Comparison of ENCODE assay signal across 10 cellular contexts in genomic region chr12:96211989-96212388, GRCh38. TPM values are rescaled to one million over a fixed set of nuclear protein-coding genes. Genes with fewer than 3 reads are reported as not detected.
A peak's percentile ranks its signal among the peaks of the same experiment; 100 is the strongest.
DNase-seq lines count a peak whose midpoint lies in the region; ATAC-seq and TF ChIP-seq lines count a peak whose summit lies in the region.
"Had no signal": no experiment of that assay in that cellular context is flagged by ENCODE, and none has a peak within 500 bp of the region (broad histone marks: within the 10 kb centered on the region; RNA-seq: fewer than 3 reads in every experiment).

No MANE protein-coding gene starts in this region.

- no peak overlapping the region for H3K4me3 ChIP-seq in esophagus muscularis mucosa
- H3K4me3 ChIP-seq in spleen: peak overlapping the region in 2 of 8 donors; percentile 2 to 19

- DNase-seq in activated CD8-positive, alpha-beta memory T cell treated with anti-CD3 and anti-CD28 coated beads, Interleukin-2, amount 50 U/mL, for 48 hours: peak; percentile 50
- no peak for DNase-seq in activated CD8-positive, alpha-beta memory T cell treated with anti-CD3 and anti-CD28 coated beads, Interleukin-2, amount 50 U/mL, for 4 hours
- no peak for DNase-seq in T-helper 17 cell
- no peak for DNase-seq in esophagus muscularis mucosa (ENCODE audit: extremely low spot score)
- DNase-seq in spleen: no peak
- DNase-seq in NCI-H345 treated with DMSO at 0.1 percent for 48 hours (lab: John Stamatoyannopoulos, UW; ENCODE audit: unreplicated experiment): no peak
- no peak for DNase-seq in mucosa of gallbladder (ENCODE audit: low spot score)
- DNase-seq in NCI-H748 (lab: John Stamatoyannopoulos, UW; ENCODE audit: unreplicated experiment): no peak
- DNase-seq: BE2C, NCI-H1930 had no signal

- no peak for TF ChIP-seq POLR2A in esophagus muscularis mucosa (IDR thresholded peaks at IDR 0.05; ENCODE audit: low read depth)
- no peak for TF ChIP-seq POLR2A in spleen (IDR thresholded peaks at IDR 0.05)

- TF ChIP-seq EP300 in esophagus muscularis mucosa (IDR thresholded peaks at IDR 0.05): no peak

- H3K36me3 ChIP-seq in esophagus muscularis mucosa (peaks cover 0 to 6% (median 0%) of the 10 kb centered on the region in 4 donors), spleen (peaks cover 0 to 23% (median 0%) of the 10 kb centered on the region in 6 donors)
- H3K36me3 ChIP-seq: BE2C had no signal

- no peaks in the 10 kb centered on the region for H3K27me3 Mint-ChIP-seq in T-helper 17 cell

- WGBS in esophagus muscularis mucosa: 56% methylated on average over 3 of the region's 3 CpGs
- 15 to 25% (median 22%) methylated on average over 3 of the region's 3 CpGs for WGBS in spleen, 5 donors

- H3K4me3 Mint-ChIP-seq in T-helper 17 cell: peak overlapping the region; percentile 88

- H3K9me3 ChIP-seq in T-helper 17 cell (ENCODE audit: control insufficient read depth, low read length, poor library complexity, severe bottlenecking): no peaks in the 10 kb centered on the region
- H3K9me3 ChIP-seq in esophagus muscularis mucosa: no peaks in the 10 kb centered on the region
- H3K9me3 ChIP-seq in spleen: no peaks in the 10 kb centered on the region
- H3K9me3 ChIP-seq: BE2C had no signal

- H3K27me3 ChIP-seq in esophagus muscularis mucosa: no peaks in the 10 kb centered on the region
- no peaks in the 10 kb centered on the region for H3K27me3 ChIP-seq in spleen (replicated peaks in 1 of 7)
- H3K27me3 ChIP-seq: BE2C had no signal

- intact Hi-C loops in esophagus muscularis mucosa (cut with DNase I): loop anchor here (10.0 kb wide), 1 partner anchor 273 kb away; the partner anchor contains the start of gene CFAP54
- intact Hi-C loops in spleen (cut with DNase I; ENCODE audit: low total_unique reads): no loop called here

- ATAC-seq in T-helper 17 cell: peak; percentile 35

- H3K4me1 ChIP-seq in esophagus muscularis mucosa: peaks cover 65 to 82% (median 77%) of the 10 kb centered on the region in 4 donors
- H3K4me1 ChIP-seq in spleen: peaks cover 69 to 100% (median 95%) of the 10 kb centered on the region in 6 donors
- H3K4me1 ChIP-seq: BE2C had no signal

- TF ChIP-seq CTCF in esophagus muscularis mucosa (IDR thresholded peaks at IDR 0.05): no peak
- no peak for TF ChIP-seq CTCF in spleen (IDR thresholded peaks at IDR 0.05 in 8 of 11, conservative IDR thresholded peaks at IDR 0.05 in 3 of 11)

- H3K27ac Mint-ChIP-seq in T-helper 17 cell: peak overlapping the region; percentile 99

- peaks cover 74% of the 10 kb centered on the region for H3K4me1 Mint-ChIP-seq in T-helper 17 cell

- H3K36me3 Mint-ChIP-seq in T-helper 17 cell (ENCODE audit: low read depth): peaks cover 7% of the 10 kb centered on the region

- peak overlapping the region; percentile 19 to 68 (median 53) for H3K27ac ChIP-seq in esophagus muscularis mucosa (replicated peaks in 1 of 4)
- H3K27ac ChIP-seq in spleen: peak overlapping the region in 7 of 8 donors; percentile 19 to 79 (median 74)

RNA-seq across cellular contexts. Expression of gene ELK3, which starts 17.8 kb away (rescaled TPM):
- total RNA-seq in T-helper 17 cell: 10 to 100 TPM; 68.8 to 71.2 TPM
- 10 to 100 TPM; 13.7 to 26.9 (median 25.7) TPM for total RNA-seq in esophagus muscularis mucosa
- 10 to 100 TPM; 44.4 to 92.7 (median 60.0) TPM for total RNA-seq in spleen
- polyA plus RNA-seq in spleen: 10 to 100 TPM; 14.5 to 29.7 (median 15.9) TPM
- total RNA-seq in mucosa of gallbladder: 18.6 TPM
